In the genomic region with DNA sequence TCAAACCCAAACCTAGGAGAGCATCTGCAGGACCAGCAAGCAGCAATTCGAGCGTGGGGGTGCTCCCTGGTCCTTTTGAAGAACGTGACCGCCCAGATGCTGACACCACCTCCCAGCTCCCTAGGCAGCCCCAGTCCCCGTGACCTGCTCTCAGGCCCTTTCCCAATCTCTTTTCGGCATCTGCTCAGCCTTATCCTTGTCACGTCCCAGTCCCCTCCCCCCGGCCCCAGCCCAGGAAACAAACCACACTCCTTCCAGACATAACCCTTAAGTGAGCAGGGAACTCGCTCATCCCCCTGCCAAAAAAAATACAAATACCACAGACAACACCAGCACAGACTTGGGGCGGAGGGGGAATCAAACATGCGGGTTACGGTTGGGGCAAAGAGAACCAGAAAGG, we compare ENCODE assay signal across 10 cellular contexts. TPM values are rescaled to one million over a fixed set of nuclear protein-coding genes. Genes with fewer than 3 reads are reported as not detected.
DNase-seq lines count a peak whose midpoint lies in the region; ATAC-seq and TF ChIP-seq lines count a peak whose summit lies in the region.
"Had no signal": no experiment of that assay in that cellular context is flagged by ENCODE, and none has a peak within 500 bp of the region (broad histone marks: within the 10 kb centered on the region; RNA-seq: fewer than 3 reads in every experiment).

No MANE protein-coding gene starts in this region.

- H3K9me3 Mint-ChIP-seq in IgD-negative memory B cell, result no peaks in the 10 kb centered on the region
- no peaks in the 10 kb centered on the region for H3K9me3 Mint-ChIP-seq in Calu3 (ENCODE audit: low read depth, unreplicated experiment)

- BruUV-seq in Calu3 (replicated peaks; lab: Mats Ljungman, UMichigan), result no TSS peak

- CTCF ChIA-PET in Calu3 (lab: Charles Lee), result no interaction called here

- H3K27ac Mint-ChIP-seq in IgD-negative memory B cell (peak overlapping the region in 2 of 3 donors; percentile 38 to 89), Calu3 (ENCODE audit: unreplicated experiment) (no peak overlapping the region)

- DNase-seq in dorsolateral prefrontal cortex, result no peak
- peak; percentile 73 for DNase-seq in myocyte (ENCODE audit: low read depth)
- DNase-seq in left lobe of liver (ENCODE audit: low spot score), result no peak
- no peak for DNase-seq in SW 1271 (lab: John Stamatoyannopoulos, UW)
- DNase-seq in Calu3, result no peak
- DNase-seq: DMS79 treated with DMSO at 0.1 percent for 48 hours had no signal

- H3K4me3 ChIP-seq in ACC112 (ENCODE audit: low read depth, low read length) (peak overlapping the region; percentile 42), dorsolateral prefrontal cortex (peak overlapping the region in 15 of 59 donors; percentile 2 to 92 (median 19))

- peaks cover 18 to 38% (median 31%) of the 10 kb centered on the region in 3 donors for H3K4me1 Mint-ChIP-seq in IgD-negative memory B cell
- peaks cover 29% of the 10 kb centered on the region for H3K4me1 Mint-ChIP-seq in Calu3 (ENCODE audit: low read depth, unreplicated experiment)

- H3K27me3 ChIP-seq in ACC112 (ENCODE audit: insufficient read depth, low read length), result no peaks in the 10 kb centered on the region
- no peaks in the 10 kb centered on the region for H3K27me3 ChIP-seq in dorsolateral prefrontal cortex

- H3K4me3 Mint-ChIP-seq in IgD-negative memory B cell (peak overlapping the region in 2 of 4 donors; percentile 70 to 74), Calu3 (ENCODE audit: low read depth, unreplicated experiment) (no peak overlapping the region)

- TF ChIP-seq CTCF in dorsolateral prefrontal cortex (IDR thresholded peaks at IDR 0.05 in 54 of 56, conservative IDR thresholded peaks at IDR 0.05 in 2 of 56; ENCODE audit: low read depth in 1 of 56, partially characterized antibody in 56 of 56) (no peak), Calu3 (IDR thresholded peaks at IDR 0.05; ENCODE audit: unreplicated experiment) (no peak)

- no peaks in the 10 kb centered on the region for H3K36me3 ChIP-seq in ACC112 (ENCODE audit: insufficient read depth, low read length)

- H3K79me2 ChIP-seq in ACC112 (ENCODE audit: control insufficient read depth, insufficient read depth, low read length, unreplicated experiment), result peaks cover 69% of the 10 kb centered on the region

- no peak overlapping the region for H2AFZ ChIP-seq in ACC112 (ENCODE audit: low read length, unreplicated experiment)

- no peaks in the 10 kb centered on the region for H3K36me3 Mint-ChIP-seq in IgD-negative memory B cell
- H3K36me3 Mint-ChIP-seq in Calu3 (ENCODE audit: insufficient read depth, unreplicated experiment), result peaks cover 13% of the 10 kb centered on the region

- no peak for ATAC-seq in left lobe of liver
- no peak for ATAC-seq in HG03460 (IDR thresholded peaks at IDR 0.05; ENCODE audit: unreplicated experiment)

- peaks cover 61% of the 10 kb centered on the region for H3K4me1 ChIP-seq in ACC112 (ENCODE audit: control insufficient read depth, insufficient read depth, low read length, unreplicated experiment)

- H3K27ac ChIP-seq in ACC112 (ENCODE audit: low read depth, low read length), result peak overlapping the region; percentile 97
- H3K27ac ChIP-seq in dorsolateral prefrontal cortex, result peak overlapping the region in 31 of 59 donors; percentile 2 to 87 (median 37)

- intact Hi-C loops in dorsolateral prefrontal cortex (cut with DNase I) (no loop called here), Calu3 (cut with micrococcal nuclease; ENCODE audit: unreplicated experiment) (no loop called here)

- H3K27me3 Mint-ChIP-seq in IgD-negative memory B cell, result no peaks in the 10 kb centered on the region
- H3K27me3 Mint-ChIP-seq in Calu3 (ENCODE audit: unreplicated experiment), result no peaks in the 10 kb centered on the region

RNA-seq across cellular contexts. Expression of a gene that starts 3.3 kb away (rescaled TPM):
- 1.7 TPM for polyA plus RNA-seq in IgD-negative memory B cell
- total RNA-seq in dorsolateral prefrontal cortex (100 to 1,000 TPM in 56 of 120 experiments, 10 to 100 TPM in 64; 67.9 to 201 (median 99.1) TPM), myocyte (16.9 and 21.3 TPM in 2 replicates), left lobe of liver (21.8 TPM), Calu3 (2022) (45.8 and 49.8 TPM in 2 replicates)
- 27.4 TPM for polyA plus RNA-seq in myocyte (2012)

RNA-seq across cellular contexts. Expression of a gene that starts 57.0 kb away (rescaled TPM):
- polyA plus RNA-seq in IgD-negative memory B cell, result not detected
- total RNA-seq in dorsolateral prefrontal cortex (under 1 TPM in 10 of 120 experiments, not detected in 110; 0.33 to 0.74 (median 0.37) TPM), myocyte (not detected in 2 replicates), left lobe of liver (0.88 TPM), Calu3 (2022) (not detected in 2 replicates)
- polyA plus RNA-seq in myocyte (2012), result 0.11 TPM
- total RNA-seq: renal cortical epithelial cell had no signal
